16 cellular contexts compared by ENCODE assay signal in genomic region chr11:35610636-35611035, GRCh38. TPM values are rescaled to one million over a fixed set of nuclear protein-coding genes. Genes with fewer than 3 reads are reported as not detected.
DNase-seq lines count a peak whose midpoint lies in the region; ATAC-seq and TF ChIP-seq lines count a peak whose summit lies in the region.
"Had no signal": no experiment of that assay in that cellular context is flagged by ENCODE, and none has a peak within 500 bp of the region (broad histone marks: within the 10 kb centered on the region; RNA-seq: fewer than 3 reads in every experiment).

No MANE protein-coding gene starts in this region.

- H3K4me1 ChIP-seq in right atrium auricular region = no peaks in the 10 kb centered on the region
- H3K4me1 ChIP-seq in spleen = no peaks in the 10 kb centered on the region
- H3K4me1 ChIP-seq: HAP-1 had no signal

- no peaks in the 10 kb centered on the region for H3K36me3 Mint-ChIP-seq in mesothelial cell of epicardium
- H3K36me3 Mint-ChIP-seq: CD4-positive, alpha-beta memory T cell had no signal

- no peak for TF ChIP-seq CTCF in right atrium auricular region (IDR thresholded peaks at IDR 0.05)
- no peak for TF ChIP-seq CTCF in neural cell (IDR thresholded peaks at IDR 0.05; ENCODE audit: poor library complexity, severe bottlenecking)
- no peak for TF ChIP-seq CTCF in mesothelial cell of epicardium (IDR thresholded peaks at IDR 0.05; ENCODE audit: unreplicated experiment)
- TF ChIP-seq CTCF in spleen (IDR thresholded peaks at IDR 0.05 in 8 of 11, conservative IDR thresholded peaks at IDR 0.05 in 3 of 11) = no peak

- H2AFZ ChIP-seq in neural cell (ENCODE audit: low read depth, low read length) = no peak overlapping the region

- no peaks in the 10 kb centered on the region for H3K79me2 ChIP-seq in neural cell (replicated peaks; ENCODE audit: insufficient read depth, low read length)

- TF ChIP-seq POLR2A in spleen (IDR thresholded peaks at IDR 0.05) = no peak

- no peak for TF ChIP-seq RAD21 in neural cell (conservative IDR thresholded peaks at IDR 0.05)

- H3F3A ChIP-seq in neural cell (ENCODE audit: insufficient read depth, low read length, poor library complexity, severe bottlenecking) = peaks cover 3% of the 10 kb centered on the region

- H3K9me3 ChIP-seq in right atrium auricular region = no peaks in the 10 kb centered on the region
- no peaks in the 10 kb centered on the region for H3K9me3 ChIP-seq in neural cell (ENCODE audit: low read length)
- no peaks in the 10 kb centered on the region for H3K9me3 ChIP-seq in spleen
- H3K9me3 ChIP-seq: HAP-1 had no signal

- no peaks in the 10 kb centered on the region for H3K9me3 Mint-ChIP-seq in mesothelial cell of epicardium
- H3K9me3 Mint-ChIP-seq: CD4-positive, alpha-beta memory T cell; HFFc6 had no signal

- intact Hi-C loops in Right ventricle myocardium superior (cut with DNase I) = loop anchor here (10.0 kb wide), 4 partner anchors 214 to 864 kb away; no protein-coding TSS in a partner anchor
- intact Hi-C loops in spleen (cut with DNase I; ENCODE audit: low total_unique reads) = loop anchor here (5.0 to 10.0 kb wide), 3 partner anchors 214 to 657 kb away; no protein-coding TSS in a partner anchor

- H3K27me3 Mint-ChIP-seq in mesothelial cell of epicardium (ENCODE audit: low read depth) = peaks cover 20% of the 10 kb centered on the region

- no peaks in the 10 kb centered on the region for H4K20me1 ChIP-seq in neural cell (ENCODE audit: insufficient read depth)

- H3K4me2 ChIP-seq in neural cell (ENCODE audit: low read length) = peak overlapping the region; percentile 53

- peak; percentile 39 for TF ChIP-seq EP300 in neural cell (conservative IDR thresholded peaks at IDR 0.05; ENCODE audit: poor library complexity, severe bottlenecking)

- WGBS in spleen, 5 donors = 80 to 91% (median 89%) methylated on average over 7 of the region's 7 CpGs

- H3K4me1 Mint-ChIP-seq in mesothelial cell of epicardium = peaks cover 14% of the 10 kb centered on the region
- H3K4me1 Mint-ChIP-seq: CD4-positive, alpha-beta memory T cell had no signal

- H3K36me3 ChIP-seq in right atrium auricular region (no peaks in the 10 kb centered on the region), neural cell (ENCODE audit: insufficient read depth, low read length) (no peaks in the 10 kb centered on the region), spleen (no peaks in the 10 kb centered on the region)
- H3K36me3 ChIP-seq: HAP-1 had no signal

- peak; percentile 67 for ATAC-seq in Right ventricle myocardium superior (ENCODE audit: poor library complexity)

- DNase-seq in Right ventricle myocardium superior (no peak), right atrium auricular region (ENCODE audit: low spot score) (no peak), D341Med (ENCODE audit: low spot score) (peak; percentile 58), NCI-H2227 treated with DMSO at 0.1 percent for 48 hours (lab: John Stamatoyannopoulos, UW) (peak; percentile 31), mesothelial cell of epicardium (ENCODE audit: low spot score in 2 of 2, unreplicated experiment in 2 of 2) (no peak), spleen (no peak)
- DNase-seq: C1 segment of cervical spinal cord; Calu3; CD4-positive, alpha-beta memory T cell; COR-L47; DMS153; DND-41; GOT3; HFFc6 had no signal

- no peak overlapping the region for H3K27ac ChIP-seq in right atrium auricular region
- H3K27ac ChIP-seq in neural cell (ENCODE audit: low read length) = peak overlapping the region; percentile 44
- no peak overlapping the region for H3K27ac ChIP-seq in spleen

- no peak overlapping the region for H3K27ac Mint-ChIP-seq in mesothelial cell of epicardium
- H3K27ac Mint-ChIP-seq: HFFc6 had no signal

- H3K4me3 ChIP-seq in right atrium auricular region (no peak overlapping the region), neural cell (ENCODE audit: low read length) (peak overlapping the region; percentile 41), spleen (no peak overlapping the region)
- H3K4me3 ChIP-seq: HAP-1 had no signal

- H3K9ac ChIP-seq in neural cell (ENCODE audit: low read length) = no peak overlapping the region

- peaks cover 0 to 9% of the 10 kb centered on the region in 2 donors for H3K27me3 ChIP-seq in right atrium auricular region
- H3K27me3 ChIP-seq in neural cell (ENCODE audit: insufficient read depth, low read depth, low read length) = no peaks in the 10 kb centered on the region
- peaks cover 0 to 68% (median 0%) of the 10 kb centered on the region in 7 donors for H3K27me3 ChIP-seq in spleen (replicated peaks in 1 of 7)

- no peak overlapping the region for H3K4me3 Mint-ChIP-seq in mesothelial cell of epicardium
- H3K4me3 Mint-ChIP-seq: CD4-positive, alpha-beta memory T cell; HFFc6 had no signal

- no peaks in the 10 kb centered on the region for H3K9me2 ChIP-seq in neural cell (ENCODE audit: insufficient read depth, low read length)

TF ChIP-seq in neural cell, 6 proteins besides CTCF, POLR2A, EP300 and RAD21:
- TF ChIP-seq REST (IDR thresholded peaks at IDR 0.05; ENCODE audit: borderline replicate concordance) = peak; percentile 12
- TF ChIP-seq POLR2AphosphoS5 (IDR thresholded peaks at IDR 0.05) = peak; percentile 40
- no peak for TF ChIP-seq MXI1 (conservative IDR thresholded peaks at IDR 0.05; ENCODE audit: poor library complexity, severe bottlenecking)
- no peak for TF ChIP-seq TAF1 (IDR thresholded peaks at IDR 0.05; ENCODE audit: low read depth)

RNA-seq across cellular contexts. Expression of gene FJX1, which starts 7.6 kb away (rescaled TPM):
- 0.65 TPM for total RNA-seq in Right ventricle myocardium superior
- total RNA-seq in right atrium auricular region = 1 to 10 TPM; 1.9 to 3.9 TPM
- polyA plus RNA-seq in neural cell = 56.3 and 60.5 TPM in 2 replicates
- 76.6 and 96.9 TPM in 2 replicates for polyA minus RNA-seq in neural cell
- 70.7 to 73.1 TPM (median 72.8 TPM) in 3 replicates for total RNA-seq in mesothelial cell of epicardium
- total RNA-seq in spleen = 10 to 100 TPM in 4 of 7 donors, 1 to 10 TPM in 3; 7.5 to 40.6 (median 10.4) TPM
- polyA plus RNA-seq in spleen = 1 to 10 TPM; 3.0 to 3.3 (median 3.2) TPM
- total RNA-seq: CD4-positive, alpha-beta memory T cell had no signal

RNA-seq across cellular contexts. Expression of gene TRIM44, which starts 51.9 kb away (rescaled TPM):
- total RNA-seq in Right ventricle myocardium superior = 34.0 TPM
- total RNA-seq in right atrium auricular region = 10 to 100 TPM; 22.1 to 35.4 TPM
- polyA plus RNA-seq in neural cell = 14.9 and 17.1 TPM in 2 replicates
- 21.4 and 26.7 TPM in 2 replicates for polyA minus RNA-seq in neural cell
- total RNA-seq in mesothelial cell of epicardium = 81.2 to 88.2 TPM (median 86.6 TPM) in 3 replicates
- 10 to 100 TPM; 43.3 to 65.7 (median 53.8) TPM for total RNA-seq in spleen
- 1 to 10 TPM; 5.3 to 9.0 (median 5.5) TPM for polyA plus RNA-seq in spleen

Comparison
In these comparisons a context has a peak if more than half of its experiments do, and no peak if none do; other contexts are left out.
1. DNase-seq: peak in D341Med (single experiment) and NCI-H2227 treated with DMSO at 0.1 percent for 48 hours (single experiment); none in Right ventricle myocardium superior (single experiment), right atrium auricular region (single experiment), mesothelial cell of epicardium (0 of 2) and spleen (single experiment).